9 cellular contexts compared by ENCODE assay signal in the genomic region with DNA sequence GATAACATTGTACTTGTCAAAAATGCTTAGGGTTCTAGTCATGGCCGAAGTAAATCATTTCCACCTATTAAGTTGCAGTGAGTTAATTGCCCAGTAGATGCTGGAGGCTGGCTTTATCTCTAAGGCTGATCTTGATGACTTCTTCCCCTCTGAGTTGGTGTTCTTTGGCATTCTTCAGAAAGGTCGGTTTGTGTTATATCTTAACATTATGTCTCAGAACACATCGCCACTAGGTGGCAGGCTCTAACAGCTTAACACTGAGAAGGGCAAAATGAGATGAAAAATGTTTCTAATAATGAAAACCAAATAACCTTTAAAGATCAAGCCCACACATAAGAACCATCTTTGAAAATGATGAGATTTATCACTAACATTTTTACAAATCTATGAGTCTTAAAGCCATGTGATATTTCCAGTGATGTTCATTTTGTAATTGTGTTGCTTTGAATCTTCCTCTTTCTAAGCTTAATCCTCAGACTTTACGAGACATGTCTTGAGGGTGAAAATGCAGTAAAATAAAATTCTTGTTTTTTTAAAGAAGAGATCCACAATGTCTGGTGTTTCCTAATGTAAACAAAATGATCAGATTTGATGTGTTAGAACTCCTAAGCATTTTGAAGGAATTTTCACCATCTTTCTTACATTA. TPM values are rescaled to one million over a fixed set of nuclear protein-coding genes. Genes with fewer than 3 reads are reported as not detected.
DNase-seq lines count a peak whose midpoint lies in the region; ATAC-seq and TF ChIP-seq lines count a peak whose summit lies in the region.
"Had no signal": no experiment of that assay in that cellular context is flagged by ENCODE, and none has a peak within 500 bp of the region (broad histone marks: within the 10 kb centered on the region; RNA-seq: fewer than 3 reads in every experiment).

No MANE protein-coding gene starts in this region.

- H3K4me3 Mint-ChIP-seq in naive B cell: no peak overlapping the region
- H3K4me3 Mint-ChIP-seq: activated naive CD4-positive, alpha-beta T cell treated with anti-CD3 and anti-CD28 coated beads, Interleukin-2, amount 50 U/mL, for 24 hours had no signal

- POLR2A ChIA-PET in HEK293T (lab: Yijun Ruan, JAX): no interaction called here

- H3K27ac Mint-ChIP-seq in naive B cell: peak overlapping the region in 1 of 6 donors; percentile 45
- H3K27ac Mint-ChIP-seq: activated naive CD4-positive, alpha-beta T cell treated with anti-CD3 and anti-CD28 coated beads, Interleukin-2, amount 50 U/mL, for 24 hours had no signal

- CTCF ChIA-PET in HEK293T (lab: Yijun Ruan, JAX): interaction anchor here (0.7 to 1.8 kb wide), 4 partner anchors 8 to 29 kb away, joined by 3 to 5 read pairs (median 4); partner anchors contain the start of gene SUDS3

- H3K27me3 Mint-ChIP-seq in naive B cell: no peaks in the 10 kb centered on the region
- H3K27me3 Mint-ChIP-seq: activated naive CD4-positive, alpha-beta T cell treated with anti-CD3 and anti-CD28 coated beads, Interleukin-2, amount 50 U/mL, for 24 hours had no signal

- H3K9me3 Mint-ChIP-seq in naive B cell: no peaks in the 10 kb centered on the region
- H3K9me3 Mint-ChIP-seq: activated naive CD4-positive, alpha-beta T cell treated with anti-CD3 and anti-CD28 coated beads, Interleukin-2, amount 50 U/mL, for 24 hours had no signal

- H3K36me3 Mint-ChIP-seq in naive B cell: peaks cover 10 to 21% of the 10 kb centered on the region in 2 donors

- peaks cover 0 to 1% (median 0%) of the 10 kb centered on the region in 3 donors for H3K4me1 Mint-ChIP-seq in naive B cell
- H3K4me1 Mint-ChIP-seq: activated naive CD4-positive, alpha-beta T cell treated with anti-CD3 and anti-CD28 coated beads, Interleukin-2, amount 50 U/mL, for 24 hours had no signal

- ATAC-seq in naive B cell (ENCODE audit: low read depth in 2 of 2) (peak; percentile 49 to 54), GM19463 (IDR thresholded peaks at IDR 0.05; ENCODE audit: unreplicated experiment) (no peak)

- H3K27ac ChIP-seq in substantia nigra (ENCODE audit: low read depth, low read length, poor library complexity, severe bottlenecking): no peak overlapping the region

- DNase-seq in COR-L47 (lab: John Stamatoyannopoulos, UW) (peak; percentile 8), HEK293T (ENCODE audit: extremely low spot score) (peak; percentile 45), NCI-H774 (lab: John Stamatoyannopoulos, UW) (peak; percentile 41), epidermal melanocyte (ENCODE audit: insufficient read length, low spot score) (peak; percentile 49), naive B cell (peak; percentile 12), substantia nigra (lab: John Stamatoyannopoulos, UW) (peak in 25 of 49 donors; percentile 2 to 63 (median 29))
- DNase-seq in activated CD8-positive, alpha-beta memory T cell treated with anti-CD3 and anti-CD28 coated beads for 24 hours: peak; percentile 69

TF ChIP-seq in HEK293T, 16 proteins besides CTCF, POLR2A, EP300 and RAD21:
- no peak for TF ChIP-seq ZNF384 (IDR thresholded peaks at IDR 0.05)
- no peak for TF ChIP-seq FOXM1 (IDR thresholded peaks at IDR 0.05; ENCODE audit: borderline replicate concordance)
- no peak for TF ChIP-seq NFRKB (IDR thresholded peaks at IDR 0.05)
- no peak for TF ChIP-seq BHLHE40 (IDR thresholded peaks at IDR 0.05; ENCODE audit: borderline replicate concordance)
- TF ChIP-seq SP1 (IDR thresholded peaks at IDR 0.05): no peak
- no peak for TF ChIP-seq FOXA1 (IDR thresholded peaks at IDR 0.05)
- TF ChIP-seq SUZ12 (IDR thresholded peaks at IDR 0.05): no peak
- no peak for TF ChIP-seq TARDBP (IDR thresholded peaks at IDR 0.05)
- TF ChIP-seq L3MBTL2 (conservative IDR thresholded peaks at IDR 0.05): no peak
- TF ChIP-seq ARNT (IDR thresholded peaks at IDR 0.05): no peak
- TF ChIP-seq, protein P1, sequence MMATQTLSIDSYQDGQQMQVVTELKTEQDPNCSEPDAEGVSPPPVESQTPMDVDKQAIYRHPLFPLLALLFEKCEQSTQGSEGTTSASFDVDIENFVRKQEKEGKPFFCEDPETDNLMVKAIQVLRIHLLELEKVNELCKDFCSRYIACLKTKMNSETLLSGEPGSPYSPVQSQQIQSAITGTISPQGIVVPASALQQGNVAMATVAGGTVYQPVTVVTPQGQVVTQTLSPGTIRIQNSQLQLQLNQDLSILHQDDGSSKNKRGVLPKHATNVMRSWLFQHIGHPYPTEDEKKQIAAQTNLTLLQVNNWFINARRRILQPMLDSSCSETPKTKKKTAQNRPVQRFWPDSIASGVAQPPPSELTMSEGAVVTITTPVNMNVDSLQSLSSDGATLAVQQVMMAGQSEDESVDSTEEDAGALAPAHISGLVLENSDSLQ (IDR thresholded peaks at IDR 0.05): no peak
- no peak for TF ChIP-seq FOXK2 (IDR thresholded peaks at IDR 0.05)
- no peak for TF ChIP-seq HDGF (IDR thresholded peaks at IDR 0.05; ENCODE audit: borderline replicate concordance)

RNA-seq across cellular contexts. Expression of gene SUDS3, which starts 28.6 kb away (rescaled TPM):
- polyA plus RNA-seq in naive B cell (ENCODE audit: low read depth in 6 of 6): 10 to 100 TPM; 17.2 to 26.0 (median 20.1) TPM

RNA-seq across cellular contexts. Expression of gene TAOK3, which starts 32.3 kb away (rescaled TPM):
- polyA plus RNA-seq in naive B cell (ENCODE audit: low read depth in 6 of 6): 10 to 100 TPM; 34.7 to 94.9 (median 86.3) TPM

Comparison
In these comparisons a context has a peak if more than half of its experiments do, and no peak if none do; other contexts are left out.
1. DNase-seq: peak in every context shown above with its lines; median percentile 69 in activated CD8-positive, alpha-beta memory T cell treated with anti-CD3 and anti-CD28 coated beads for 24 hours; 49 in epidermal melanocyte; 45 in HEK293T; 41 in NCI-H774; 29 in substantia nigra; 12 in naive B cell; 8 in COR-L47.